1 cellular context compared by ENCODE assay signal in genomic region chr15:96037584-96037983, GRCh38.
TF ChIP-seq lines count a peak whose summit lies in the region.

No MANE protein-coding gene starts in this region.

TF ChIP-seq in GM12878, 131 proteins besides CTCF, POLR2A, EP300 and RAD21 (continued from another document):
- TF ChIP-seq ZBTB33 (IDR thresholded peaks at IDR 0.05) (no peak), ZBTB4 (CRISPR knock-in tag; IDR thresholded peaks at IDR 0.05) (no peak), SMAD1 (IDR thresholded peaks at IDR 0.05; ENCODE audit: low read depth, partially characterized antibody) (no peak), JUND (IDR thresholded peaks at IDR 0.05; ENCODE audit: low read depth, low read length) (0 out of 2 replicates have a peak, but pooled peaks have one; percentile 66), ZBED1 (IDR thresholded peaks at IDR 0.05; ENCODE audit: borderline replicate concordance) (no peak), PRDM15 (CRISPR knock-in tag; IDR thresholded peaks at IDR 0.05) (no peak), MTA3 (IDR thresholded peaks at IDR 0.05; ENCODE audit: borderline replicate concordance, low read length) (peak; percentile 95), RAD51 (IDR thresholded peaks at IDR 0.05) (peak; percentile 34; the same call in 1 of the 2 replicates), IRF4 (IDR thresholded peaks at IDR 0.05; ENCODE audit: low read depth, low read length) (peak; percentile 95), WRNIP1 (IDR thresholded peaks at IDR 0.05; ENCODE audit: borderline replicate concordance, low read depth, low read length) (no peak), MYB (IDR thresholded peaks at IDR 0.05; ENCODE audit: borderline replicate concordance, low read depth, low read length) (no peak), PAX8 (IDR thresholded peaks at IDR 0.05) (no peak), E2F8 (IDR thresholded peaks at IDR 0.05; ENCODE audit: low read depth, partially characterized antibody) (no peak), TARDBP (IDR thresholded peaks at IDR 0.05; ENCODE audit: borderline replicate concordance) (no peak), ZZZ3 (IDR thresholded peaks at IDR 0.05; ENCODE audit: control insufficient read depth, insufficient read length, low read depth) (no peak), CREB1 (IDR thresholded peaks at IDR 0.05; ENCODE audit: low read depth) (peak; percentile 49; the same call in 1 of the 2 replicates), SP1 (IDR thresholded peaks at IDR 0.05; ENCODE audit: low read depth, low read length) (no peak), BRCA1 (IDR thresholded peaks at IDR 0.05; ENCODE audit: low read depth, low read length) (no peak), ATF3 (IDR thresholded peaks at IDR 0.05; ENCODE audit: borderline replicate concordance, extremely low read depth, low read depth, low read length) (no peak), ESRRA (IDR thresholded peaks at IDR 0.05; ENCODE audit: low read length) (no peak), EZH2 (IDR thresholded peaks at IDR 0.05; ENCODE audit: borderline replicate concordance, control insufficient read depth, low read depth, low read length) (peak; percentile 98; the same call in 1 of the 2 replicates), KAT2A (conservative IDR thresholded peaks at IDR 0.05; ENCODE audit: control insufficient read depth, low read depth, low read length) (no peak), CEBPB (IDR thresholded peaks at IDR 0.05; ENCODE audit: borderline replicate concordance in 1 of 2, low read depth in 2 of 2, low read length in 2 of 2) (peak in 1 of 2 experiments; percentile 78; a peak in 1 of 4 replicates), SRF (IDR thresholded peaks at IDR 0.05; ENCODE audit: low read depth in 2 of 2, low read length in 2 of 2) (no peak), NFXL1 (IDR thresholded peaks at IDR 0.05; ENCODE audit: borderline replicate concordance) (no peak), CBFB (IDR thresholded peaks at IDR 0.05; ENCODE audit: low read depth) (peak; percentile 98), PBX3 (IDR thresholded peaks at IDR 0.05; ENCODE audit: insufficient replicate concordance, low read depth, low read length) (peak; percentile 7), SREBF1 (IDR thresholded peaks at IDR 0.05; ENCODE audit: low read length) (no peak), STAT1 (conservative IDR thresholded peaks at IDR 0.05) (no peak), NFIC (IDR thresholded peaks at IDR 0.05; ENCODE audit: low read depth, low read length) (peak; percentile 96), BCL11A (IDR thresholded peaks at IDR 0.05; ENCODE audit: low read depth, low read length) (peak; percentile 95), MEF2B (IDR thresholded peaks at IDR 0.05; ENCODE audit: partially characterized antibody, poor library complexity, severe bottlenecking) (peak; percentile 74), SMC3 (IDR thresholded peaks at IDR 0.05; ENCODE audit: borderline replicate concordance, low read length) (no peak; the same call in 1 of the 2 replicates), SMAD5 (IDR thresholded peaks at IDR 0.05; ENCODE audit: low read depth) (no peak), ZNF207 (IDR thresholded peaks at IDR 0.05; ENCODE audit: borderline replicate concordance) (no peak), TCF7 (IDR thresholded peaks at IDR 0.05; ENCODE audit: borderline replicate concordance) (peak; percentile 34; the same call in 1 of the 2 replicates), MTA2 (IDR thresholded peaks at IDR 0.05; ENCODE audit: low read depth) (peak; percentile 97), POU2F2 (IDR thresholded peaks at IDR 0.05; ENCODE audit: borderline replicate concordance, low read depth, low read length) (peak; percentile 60; the same call in 1 of the 3 replicates), FOS (IDR thresholded peaks at IDR 0.05; ENCODE audit: borderline replicate concordance, extremely low read depth, insufficient read length) (no peak), ATF7 (IDR thresholded peaks at IDR 0.05; ENCODE audit: low read depth) (peak; percentile 53; the same call in 1 of the 2 replicates), IRF3 (IDR thresholded peaks at IDR 0.05) (no peak), NBN (IDR thresholded peaks at IDR 0.05) (no peak), TBL1XR1 (IDR thresholded peaks at IDR 0.05; ENCODE audit: low read depth, low read length) (peak; percentile 83), NR2C1 (IDR thresholded peaks at IDR 0.05) (no peak; the same call in 1 of the 2 replicates), SIX5 (IDR thresholded peaks at IDR 0.05; ENCODE audit: low read depth, low read length, severe bottlenecking) (no peak), ZNF687 (IDR thresholded peaks at IDR 0.05) (no peak; the same call in 1 of the 2 replicates)
TF ChIP-seq in GM12878: peak in this region for 51.
